ENCODE assay signal across 8 cellular contexts in genomic region chr11:22829231-22830081, GRCh38. TPM values are rescaled to one million over a fixed set of nuclear protein-coding genes. Genes with fewer than 3 reads are reported as not detected.
A peak's percentile ranks its signal among the peaks of the same experiment; 100 is the strongest.
DNase-seq lines count a peak whose midpoint lies in the region; FAIRE-seq and TF ChIP-seq lines count a peak whose summit lies in the region.

SVIP (minus strand) TSS chr11:22829801; CDS start chr11:22829748, 53 bp downstream.

- in situ Hi-C loops in G401 (cut with HindIII; ENCODE audit: low sequenced_read_pairs) = no loop called here

- peak within 1 kb of the TSS; percentile 94 for H2AFZ ChIP-seq in neuron (ENCODE audit: low read depth, low read length)

- peak; percentile 74 for TF ChIP-seq POLR2A in H54 (IDR thresholded peaks at IDR 0.05; ENCODE audit: low read depth, low read length)

- H3K27ac ChIP-seq in SJSA1 = peak within 1 kb of the TSS; percentile 38

- H3K4me3 ChIP-seq in SJSA1 = peak within 1 kb of the TSS; percentile 86
- peak within 1 kb of the TSS; percentile 86 for H3K4me3 ChIP-seq in neuron (ENCODE audit: low read length)

- H3K36me3 ChIP-seq in SJSA1 (peaks cover 8% of the 10 kb centered on the region), neuron (ENCODE audit: insufficient read depth, low read length) (peaks cover 15% of the 10 kb centered on the region)

- 0 out of 2 replicates have a peak, but pooled peaks cover 2% of the 10 kb centered on the region for H3K9me3 ChIP-seq in SJSA1 (replicated peaks)
- H3K9me3 ChIP-seq in neuron (ENCODE audit: low read length) = no peaks in the 10 kb centered on the region

- DNase-seq in G401 (ENCODE audit: low spot score) = peak; percentile 98
- DNase-seq in H54 (ENCODE audit: insufficient read length, low spot score) = peak; percentile 76
- DNase-seq in LoVo (ENCODE audit: low spot score) = peak; percentile 96
- peak; percentile 69 to 93 for DNase-seq in SJSA1 (ENCODE audit: low read depth in 1 of 2, low spot score in 2 of 2)
- peak; percentile 83 to 94 (median 92) for DNase-seq in activated naive CD4-positive, alpha-beta T cell (lab: John Stamatoyannopoulos, UW)
- DNase-seq in foreskin melanocyte = peak; percentile 65
- DNase-seq in stromal cell of bone marrow (ENCODE audit: low read depth) = peak; percentile 71

- H3K27me3 ChIP-seq in SJSA1 (replicated peaks) (no peaks in the 10 kb centered on the region), neuron (ENCODE audit: insufficient read depth, low read length) (no peaks in the 10 kb centered on the region)

- H3K4me1 ChIP-seq in SJSA1 (replicated peaks) (peaks cover 5% of the 10 kb centered on the region; the same call in 1 of the 2 replicates), neuron (ENCODE audit: insufficient read depth, low read length) (peaks cover 11% of the 10 kb centered on the region)

- FAIRE-seq in H54 (lab: Jason Lieb, UNC) = peak; percentile 80

RNA-seq across cellular contexts. Expression of gene SVIP, which starts in this region (rescaled TPM):
- total RNA-seq in G401 (2014; rRNA removed; shearing (Covaris generic)) = 1.4 and 4.0 TPM in 2 replicates
- 9.9 and 14.2 TPM in 2 replicates for total RNA-seq in SJSA1 (2014; rRNA removed; shearing (Covaris generic))

Comparison
In these comparisons a context has a peak if more than half of its experiments do, and no peak if none do; other contexts are left out.
1. Peak in every context shown above with its lines: DNase-seq, H3K4me3 ChIP-seq and H3K27ac ChIP-seq.